ENCODE assay signal across 8 cellular contexts in the genomic region with DNA sequence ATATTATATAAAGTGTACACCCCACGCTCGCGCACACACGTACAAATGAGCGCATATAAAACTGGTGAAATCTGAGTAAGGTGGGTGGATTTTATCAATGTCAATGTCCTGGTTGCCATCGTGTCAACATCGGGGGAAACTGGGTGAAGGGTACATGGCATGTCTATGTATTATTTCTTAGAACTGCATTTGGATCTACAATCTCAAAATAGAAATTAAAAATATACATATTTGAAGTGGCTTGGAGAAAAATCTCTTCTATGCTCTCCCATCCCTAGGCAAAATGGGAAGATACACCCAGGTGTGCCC. TPM values are rescaled to one million over a fixed set of nuclear protein-coding genes. Genes with fewer than 3 reads are reported as not detected.
DNase-seq lines count a peak whose midpoint lies in the region; ATAC-seq, FAIRE-seq and TF ChIP-seq lines count a peak whose summit lies in the region.

No MANE protein-coding gene starts in this region.

- FAIRE-seq in bronchial epithelial cell (lab: Jason Lieb, UNC) = no peak

- peaks cover 9 to 11% of the 10 kb centered on the region in 2 donors for H3K4me1 ChIP-seq in mucosa of rectum (ENCODE audit: control insufficient read depth in 2 of 2, insufficient read depth in 2 of 2, low read length in 2 of 2)
- H3K4me1 ChIP-seq in vagina = peaks cover 28% of the 10 kb centered on the region

- H3K27ac ChIP-seq in mucosa of rectum (ENCODE audit: low read depth in 2 of 2, low read length in 2 of 2) = peak overlapping the region in 1 of 2 donors; percentile 65
- H3K27ac ChIP-seq in vagina = peak overlapping the region; percentile 74

- ATAC-seq in stimulated activated naive CD8-positive, alpha-beta T cell treated with anti-CD3 and anti-CD28 coated beads, Interleukin-15, Interleukin-2, amounts not matched to agents 100 U/mL and 50 U/mL, for 24 hours = no peak
- ATAC-seq in GM18907 (IDR thresholded peaks at IDR 0.05; ENCODE audit: unreplicated experiment) = no peak
- ATAC-seq in HG02571 (IDR thresholded peaks at IDR 0.05; ENCODE audit: unreplicated experiment) = no peak

- TF ChIP-seq CTCF in bronchial epithelial cell (IDR thresholded peaks at IDR 0.05; ENCODE audit: insufficient read depth, low read length, severe bottlenecking) = no peak
- no peak for TF ChIP-seq CTCF in vagina (IDR thresholded peaks at IDR 0.05)
- TF ChIP-seq CTCF in GM20000 (IDR thresholded peaks at IDR 0.05; ENCODE audit: extremely low read depth, missing control alignments) = no peak

- peaks cover 30% of the 10 kb centered on the region for H3K4me1 Mint-ChIP-seq in stimulated activated naive CD8-positive, alpha-beta T cell treated with anti-CD3 and anti-CD28 coated beads, Interleukin-15, Interleukin-2, amounts not matched to agents 100 ng/mL and 50 ng/mL, for 24 hours (ENCODE audit: low read depth)

- H3K27ac Mint-ChIP-seq in stimulated activated naive CD8-positive, alpha-beta T cell treated with anti-CD3 and anti-CD28 coated beads, Interleukin-15, Interleukin-2, amounts not matched to agents 100 ng/mL and 50 ng/mL, for 24 hours = no peak overlapping the region

- no peaks in the 10 kb centered on the region for H3K9me3 Mint-ChIP-seq in stimulated activated naive CD8-positive, alpha-beta T cell treated with anti-CD3 and anti-CD28 coated beads, Interleukin-15, Interleukin-2, amounts not matched to agents 100 ng/mL and 50 ng/mL, for 24 hours

- H3K4me3 ChIP-seq in bronchial epithelial cell (ENCODE audit: low read depth, low read length) = peak overlapping the region; percentile 50
- H3K4me3 ChIP-seq in mucosa of rectum (ENCODE audit: low read length in 2 of 2) = peak overlapping the region; percentile 70 to 80
- peak overlapping the region; percentile 75 to 85 for H3K4me3 ChIP-seq in vagina

- no peaks in the 10 kb centered on the region for H3K36me3 Mint-ChIP-seq in stimulated activated naive CD8-positive, alpha-beta T cell treated with anti-CD3 and anti-CD28 coated beads, Interleukin-15, Interleukin-2, amounts not matched to agents 100 ng/mL and 50 ng/mL, for 24 hours (ENCODE audit: low read depth)

- peaks cover 39% of the 10 kb centered on the region for H3K27me3 Mint-ChIP-seq in stimulated activated naive CD8-positive, alpha-beta T cell treated with anti-CD3 and anti-CD28 coated beads, Interleukin-15, Interleukin-2, amounts not matched to agents 100 ng/mL and 50 ng/mL, for 24 hours

- H3K9me3 ChIP-seq in mucosa of rectum (ENCODE audit: control insufficient read depth in 2 of 2, low read length in 2 of 2) (no peaks in the 10 kb centered on the region), vagina (no peaks in the 10 kb centered on the region)

- TF ChIP-seq POLR2A in vagina (IDR thresholded peaks at IDR 0.05) = no peak

- DNase-seq in stimulated activated naive CD8-positive, alpha-beta T cell treated with anti-CD3 and anti-CD28 coated beads, Interleukin-15, Interleukin-2, amounts not matched to agents 100 U/mL and 50 U/mL, for 24 hours = no peak
- no peak for DNase-seq in bronchial epithelial cell (ENCODE audit: low read depth)
- no peak for DNase-seq in vagina (ENCODE audit: extremely low spot score in 2 of 2)
- DNase-seq in GM20000 (ENCODE audit: low spot score) = no peak

- intact Hi-C loops in vagina (cut with DNase I) = no loop called here

- H3K27me3 ChIP-seq in bronchial epithelial cell (ENCODE audit: control insufficient read depth, insufficient read depth, low read length) (peaks cover 9% of the 10 kb centered on the region), mucosa of rectum (ENCODE audit: control insufficient read depth in 2 of 2, insufficient read depth in 2 of 2, low read length in 2 of 2) (no peaks in the 10 kb centered on the region), vagina (no peaks in the 10 kb centered on the region)

- peak overlapping the region; percentile 82 for H3K4me3 Mint-ChIP-seq in stimulated activated naive CD8-positive, alpha-beta T cell treated with anti-CD3 and anti-CD28 coated beads, Interleukin-15, Interleukin-2, amounts not matched to agents 100 ng/mL and 50 ng/mL, for 24 hours

- H3K9ac ChIP-seq in mucosa of rectum (ENCODE audit: low read depth in 1 of 2, low read length in 2 of 2) = peak overlapping the region; percentile 68 to 82

- H3K36me3 ChIP-seq in bronchial epithelial cell (ENCODE audit: control insufficient read depth, insufficient read depth, low read length) = no peaks in the 10 kb centered on the region
- no peaks in the 10 kb centered on the region for H3K36me3 ChIP-seq in mucosa of rectum (ENCODE audit: control insufficient read depth in 2 of 2, insufficient read depth in 2 of 2, low read length in 2 of 2)
- no peaks in the 10 kb centered on the region for H3K36me3 ChIP-seq in vagina

RNA-seq across cellular contexts. Expression of a gene that starts 0.8 kb away (rescaled TPM):
- 0.53 and 0.77 TPM in 2 replicates for total RNA-seq in bronchial epithelial cell
- total RNA-seq in vagina = 9.1 TPM
